ENCODE assay signal across 26 cellular contexts in genomic region chr4:19329077-19329476, GRCh38.
"Had no signal": no experiment of that assay in that cellular context is flagged by ENCODE, and none has a peak within 500 bp of the region (broad histone marks: within the 10 kb centered on the region; RNA-seq: fewer than 3 reads in every experiment).

No MANE protein-coding gene starts in this region.

- H3K36me3 ChIP-seq: cardiac muscle cell, MG63, Peyer's patch, WERI-Rb-1 had no signal

- DNase-seq: activated CD4-positive, alpha-beta memory T cell treated with anti-CD3 and anti-CD28 coated beads, Interleukin-2, amount 10 ng/mL, durations not matched to agents 7 days and 5 days; activated CD4-positive, alpha-beta T cell treated with anti-CD3 and anti-CD28 coated beads for 36 hours; activated CD4-positive, alpha-beta T cell treated with anti-CD3 and anti-CD28 coated beads, Interleukin-2, amount 50 U/mL, for 1 hour; activated gamma-delta T cell; activated naive CD4-positive, alpha-beta T cell treated with anti-CD3 and anti-CD28 coated beads for 36 hours; activated T-cell treated with anti-CD3 and anti-CD28 coated beads for 4 hours; activated T-cell treated with anti-CD3 and anti-CD28 coated beads, Interleukin-2, amount 50 U/mL, for 48 hours; amygdala; MG63; MV-4-11; NCI-H1092 treated with DMSO at 0.1 percent for 48 hours; NCI-H1436 treated with DMSO at 0.1 percent for 48 hours; NCI-H187; NCI-H446; NCI-H748 treated with DMSO at 0.1 percent for 48 hours; NK-92 treated with Interleukin-12 subunit alpha and Interleukin-12 subunit beta, amount 100 ng/mL, for 24 hours; OCI-M1; Peyer's patch; Right ventricle myocardium superior; T-cell; T-helper 2 cell; WERI-Rb-1 had no signal

- H3K9me3 ChIP-seq: MG63, Peyer's patch had no signal

- H3K27ac ChIP-seq: cardiac muscle cell, Peyer's patch, RWPE1, SJSA1, WERI-Rb-1 had no signal

- H3K4me1 ChIP-seq: Peyer's patch, SJSA1 had no signal

- ATAC-seq: activated CD4-positive, alpha-beta T cell treated with anti-CD3 and anti-CD28 coated beads for 36 hours; activated T-helper 17 cell treated with anti-CD3 and anti-CD28 coated beads, Interleukin-2, amount 50 U/mL, for 72 hours; T-cell had no signal

- H3K4me3 ChIP-seq: cardiac muscle cell, MG63, Peyer's patch, SJSA1 had no signal
